Comparison of ENCODE assay signal across 26 cellular contexts in the genomic region with DNA sequence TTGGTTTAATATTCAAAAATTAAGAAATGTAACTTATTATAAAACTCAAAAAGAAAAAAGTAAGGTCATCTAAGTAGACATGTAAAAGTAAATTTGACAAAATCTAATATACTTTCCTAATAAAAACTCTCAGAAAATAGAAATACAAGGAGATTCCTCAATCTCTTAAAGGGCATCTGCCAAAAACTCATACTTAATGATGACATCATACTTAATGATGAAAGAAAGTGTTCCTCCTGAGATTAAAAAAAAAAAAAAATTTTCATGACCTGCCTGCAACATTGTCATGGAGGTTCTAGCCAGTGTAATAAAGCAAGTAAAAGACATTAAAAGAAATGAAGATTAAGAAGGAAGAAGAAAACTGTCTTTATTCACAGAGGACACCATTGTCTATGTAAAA.
"Had no signal": no experiment of that assay in that cellular context is flagged by ENCODE, and none has a peak within 500 bp of the region (broad histone marks: within the 10 kb centered on the region; RNA-seq: fewer than 3 reads in every experiment).

No MANE protein-coding gene starts in this region.

- H3K27ac ChIP-seq: colonic mucosa, coronary artery, dorsolateral prefrontal cortex, epithelial cell of prostate, esophagus muscularis mucosa, esophagus squamous epithelium, foreskin keratinocyte, gastrocnemius medialis, gastroesophageal sphincter, heart left ventricle, heart right ventricle had no signal

- ATAC-seq: effector memory CD8-positive, alpha-beta T cell; esophagus mucosa; foreskin keratinocyte; gastrocnemius medialis; gastroesophageal sphincter; heart left ventricle; heart right ventricle had no signal

- H3K36me3 ChIP-seq: colonic mucosa, esophagus muscularis mucosa, esophagus squamous epithelium, gastrocnemius medialis, gastroesophageal sphincter, heart left ventricle, heart right ventricle had no signal

- H3K27me3 ChIP-seq: colonic mucosa, dorsolateral prefrontal cortex, esophagus muscularis mucosa, esophagus squamous epithelium, gastrocnemius medialis, gastroesophageal sphincter, heart left ventricle, heart right ventricle had no signal

- H3K4me3 ChIP-seq: colonic mucosa, coronary artery, dorsolateral prefrontal cortex, esophagus muscularis mucosa, esophagus squamous epithelium, gastrocnemius medialis, gastroesophageal sphincter, heart left ventricle, heart right ventricle had no signal

- FAIRE-seq: colon, endothelial cell of umbilical vein had no signal

- H3K9me3 ChIP-seq: colonic mucosa, esophagus squamous epithelium, gastrocnemius medialis had no signal

- H3K4me1 ChIP-seq: colonic mucosa, esophagus muscularis mucosa, esophagus squamous epithelium, foreskin keratinocyte, gastrocnemius medialis, gastroesophageal sphincter, heart left ventricle, heart right ventricle had no signal

- DNase-seq: colonic mucosa; cortex of kidney; dermis blood vessel endothelial cell; dorsolateral prefrontal cortex; effector CD4-positive, alpha-beta T cell; effector CD8-positive, alpha-beta T cell; effector memory CD4-positive, alpha-beta T cell; effector memory CD8-positive, alpha-beta T cell; endodermal cell; erythroblast; esophagus squamous epithelium; foreskin fibroblast; foreskin keratinocyte; foreskin melanocyte; gastrocnemius medialis; glutamatergic neuron; head of caudate nucleus; heart left ventricle; heart right ventricle had no signal
